In genomic region chr16:15807603-15808009, GRCh38 we compare ENCODE assay signal across 20 cellular contexts. TPM values are rescaled to one million over a fixed set of nuclear protein-coding genes. Genes with fewer than 3 reads are reported as not detected.
DNase-seq lines count a peak whose midpoint lies in the region; ATAC-seq, FAIRE-seq and TF ChIP-seq lines count a peak whose summit lies in the region.
"Had no signal": no experiment of that assay in that cellular context is flagged by ENCODE, and none has a peak within 500 bp of the region (broad histone marks: within the 10 kb centered on the region; RNA-seq: fewer than 3 reads in every experiment).

No MANE protein-coding gene starts in this region.

- TF ChIP-seq RAD21 in HepG2 (CRISPR knock-in tag; IDR thresholded peaks at IDR 0.05) = no peak

- H3K4me3 ChIP-seq in breast epithelium (no peak overlapping the region), cardiac fibroblast (replicated peaks in 1 of 2; ENCODE audit: low read depth in 2 of 2, low read length in 2 of 2) (no peak overlapping the region), HepG2 (replicated peaks in 1 of 3; ENCODE audit: insufficient read depth in 1 of 3, low read depth in 2 of 3, low read length in 3 of 3) (no peak overlapping the region), transverse colon (no peak overlapping the region)
- H3K4me3 ChIP-seq: right lobe of liver had no signal

- H3K27me3 ChIP-seq in breast epithelium (no peaks in the 10 kb centered on the region), HepG2 (ENCODE audit: control insufficient read depth in 1 of 2, insufficient read depth in 2 of 2, low read length in 2 of 2) (peaks cover 5 to 73% of the 10 kb centered on the region in 2 experiments; a peak in 4 of 5 replicates), transverse colon (no peaks in the 10 kb centered on the region)
- H3K27me3 ChIP-seq: right lobe of liver had no signal

- BruUV-seq in MCF 10A (replicated peaks; lab: Mats Ljungman, UMichigan) = no TSS peak
- no TSS peak for BruUV-seq in HepG2 (replicated peaks; lab: Mats Ljungman, UMichigan)

- TF ChIP-seq CTCF in breast epithelium (IDR thresholded peaks at IDR 0.05) (no peak), MCF 10A (IDR thresholded peaks at IDR 0.05; ENCODE audit: unreplicated experiment) (no peak), cardiac fibroblast (IDR thresholded peaks at IDR 0.05; ENCODE audit: low read depth, low read length) (no peak), HepG2 (CRISPR knock-in tag; IDR thresholded peaks at IDR 0.05) (no peak), transverse colon (IDR thresholded peaks at IDR 0.05) (no peak)

- no peaks in the 10 kb centered on the region for H3K4me1 Mint-ChIP-seq in MCF 10A (ENCODE audit: insufficient read depth, unreplicated experiment)
- H3K4me1 Mint-ChIP-seq: activated CD4-positive, alpha-beta T cell treated with anti-CD3 and anti-CD28 coated beads, Interleukin-2, amount 10 ng/mL, durations not matched to agents 7 days and 5 days; natural killer cell had no signal

- POLR2A ChIA-PET in MCF 10A (lab: Yijun Ruan, JAX) (interaction anchor here (1.1 kb wide), 1 partner anchor 16 kb away, joined by 3 read pairs; no protein-coding TSS in a partner anchor), HepG2 (lab: Yijun Ruan, JAX) (no interaction called here)

- H3K36me3 Mint-ChIP-seq in MCF 10A (ENCODE audit: insufficient read depth, unreplicated experiment) = no peaks in the 10 kb centered on the region
- H3K36me3 Mint-ChIP-seq: natural killer cell had no signal

- peak; percentile 15; the same call in 2 of the 3 replicates for ATAC-seq in HepG2
- no peak for ATAC-seq in HG03432 (IDR thresholded peaks at IDR 0.05; ENCODE audit: unreplicated experiment)
- no peak for ATAC-seq in HG03175 (IDR thresholded peaks at IDR 0.05; ENCODE audit: unreplicated experiment)
- ATAC-seq: natural killer cell had no signal

- DNase-seq in breast epithelium (ENCODE audit: low spot score in 2 of 2) = no peak
- no peak for DNase-seq in MCF 10A (ENCODE audit: unreplicated experiment)
- DNase-seq in cardiac fibroblast (ENCODE audit: low read depth in 2 of 2) = peak; percentile 20 to 82
- no peak for DNase-seq in HepG2 (ENCODE audit: low spot score)
- peak; percentile 17 for DNase-seq in transverse colon
- no peak for DNase-seq in stimulated activated CD4-positive, alpha-beta T cell treated with anti-CD3 and anti-CD28 coated beads, Interleukin-15, amount 100 ng/mL, for 24 hours
- DNase-seq: activated CD4-positive, alpha-beta T cell treated with anti-CD3 and anti-CD28 coated beads, Interleukin-2, amount 10 ng/mL, durations not matched to agents 7 days and 5 days; activated T-cell treated with anti-CD3 and anti-CD28 coated beads, Interleukin-2, amount 50 U/mL, for 48 hours; amygdala; effector memory CD4-positive, alpha-beta T cell; HCEC 1CT; natural killer cell; NCI-H2107; right lobe of liver; stimulated activated naive CD4-positive, alpha-beta T cell had no signal

- H3K27ac Mint-ChIP-seq in MCF 10A (ENCODE audit: low read depth, unreplicated experiment) = no peak overlapping the region
- H3K27ac Mint-ChIP-seq: activated CD4-positive, alpha-beta T cell treated with anti-CD3 and anti-CD28 coated beads, Interleukin-2, amount 10 ng/mL, durations not matched to agents 7 days and 5 days; natural killer cell had no signal

- H3K4me1 ChIP-seq in breast epithelium = peaks cover 0 to 4% of the 10 kb centered on the region in 2 donors
- H3K4me1 ChIP-seq in HepG2 (ENCODE audit: insufficient read depth, low read length) = peaks cover 4% of the 10 kb centered on the region; the same call in 1 of the 2 replicates
- peaks cover 11 to 40% (median 24%) of the 10 kb centered on the region in 4 donors for H3K4me1 ChIP-seq in transverse colon
- H3K4me1 ChIP-seq: right lobe of liver had no signal

- WGBS in HepG2 (ENCODE audit: low lambda C conversion rate) = 15% methylated on average over 11 of the region's 11 CpGs
- 49 to 60% methylated on average over 2 to 11 of the region's 11 CpGs for WGBS in transverse colon (ENCODE audit: low coverage in 1 of 2), 2 donors

- TF ChIP-seq EP300 in HepG2 (IDR thresholded peaks at IDR 0.05; ENCODE audit: low read depth in 2 of 2, low read length in 2 of 2) (no peak), HepG2 (CRISPR knock-in tag; IDR thresholded peaks at IDR 0.05; ENCODE audit: borderline replicate concordance) (no peak), transverse colon (IDR thresholded peaks at IDR 0.05; ENCODE audit: low read depth) (no peak)

- peaks cover 9% of the 10 kb centered on the region for H3K27me3 Mint-ChIP-seq in MCF 10A (ENCODE audit: insufficient read depth, unreplicated experiment)

- H3K27ac ChIP-seq in breast epithelium (peak overlapping the region; percentile 29 to 69), HepG2 (ENCODE audit: extremely low read length, insufficient read depth, low read length) (no peak overlapping the region), transverse colon (peak overlapping the region; percentile 61 to 84 (median 74))
- H3K27ac ChIP-seq: right lobe of liver had no signal

- H3K9ac ChIP-seq in HepG2 (ENCODE audit: insufficient read depth, low read depth, low read length) = no peak overlapping the region

- H2AFZ ChIP-seq in HepG2 (ENCODE audit: low read length) = no peak overlapping the region

- H4K20me1 ChIP-seq in HepG2 (ENCODE audit: insufficient read depth, low read length) = no peaks in the 10 kb centered on the region

- TF ChIP-seq POLR2A in breast epithelium (IDR thresholded peaks at IDR 0.05) (no peak), HepG2 (IDR thresholded peaks at IDR 0.05; ENCODE audit: insufficient read depth in 1 of 2, low read depth in 2 of 2, low read length in 2 of 2) (no peak), transverse colon (IDR thresholded peaks at IDR 0.05) (no peak)

- H3K9me3 ChIP-seq in breast epithelium (no peaks in the 10 kb centered on the region), HepG2 (ENCODE audit: low read length) (no peaks in the 10 kb centered on the region), transverse colon (no peaks in the 10 kb centered on the region)
- H3K9me3 ChIP-seq: right lobe of liver had no signal

- no peak overlapping the region for H3K4me3 Mint-ChIP-seq in MCF 10A (ENCODE audit: unreplicated experiment)
- H3K4me3 Mint-ChIP-seq: activated CD4-positive, alpha-beta T cell treated with anti-CD3 and anti-CD28 coated beads, Interleukin-2, amount 10 ng/mL, durations not matched to agents 7 days and 5 days; natural killer cell had no signal

- no peak overlapping the region for H3K4me2 ChIP-seq in HepG2 (ENCODE audit: low read depth, low read length)

- CTCF ChIA-PET in MCF 10A (lab: Yijun Ruan, JAX) = interaction anchor here (0.6 to 5.5 kb wide), 4 partner anchors 14 to 49 kb away, joined by 3 to 43 read pairs (median 4); no protein-coding TSS in a partner anchor
- CTCF ChIA-PET in HepG2 (lab: Yijun Ruan, JAX; ENCODE audit: low intra/inter-chr PET ratio, low total read pairs) = no interaction called here

- H3K9me3 Mint-ChIP-seq in MCF 10A (ENCODE audit: unreplicated experiment) = no peaks in the 10 kb centered on the region
- H3K9me3 Mint-ChIP-seq: activated CD4-positive, alpha-beta T cell treated with anti-CD3 and anti-CD28 coated beads, Interleukin-2, amount 10 ng/mL, durations not matched to agents 7 days and 5 days; natural killer cell had no signal

- no peaks in the 10 kb centered on the region for H3K36me3 ChIP-seq in breast epithelium
- no peaks in the 10 kb centered on the region for H3K36me3 ChIP-seq in HepG2 (replicated peaks in 1 of 2; ENCODE audit: control insufficient read depth in 1 of 2, insufficient read depth in 2 of 2, low read length in 2 of 2)
- no peaks in the 10 kb centered on the region for H3K36me3 ChIP-seq in transverse colon
- H3K36me3 ChIP-seq: right lobe of liver had no signal

- no peak for FAIRE-seq in HepG2 (lab: Jason Lieb, UNC)

- no peaks in the 10 kb centered on the region for H3K79me2 ChIP-seq in HepG2 (ENCODE audit: insufficient read depth, low read length)

- intact Hi-C loops in breast epithelium (cut with DNase I; ENCODE audit: low total_unique reads) (no loop called here), MCF 10A (cut with micrococcal nuclease) (no loop called here), HepG2 (cut with micrococcal nuclease; ENCODE audit: unreplicated experiment) (no loop called here), transverse colon (cut with DNase I; ENCODE audit: low total_unique reads) (no loop called here)

- in situ Hi-C loops in HepG2 (cut with HindIII; ENCODE audit: extremely low pct_ligation_motif_present, low pct_unique_long_range_greater_than_20kb) (no loop called here), transverse colon (cut with MboI; ENCODE audit: low pct_ligation_motif_present in 1 of 4, low pct_unique_long_range_greater_than_20kb in 1 of 4, low sequenced_read_pairs in 3 of 4) (no loop called here)

TF ChIP-seq in HepG2, 621 proteins besides CTCF, POLR2A, EP300 and RAD21 (continues in another document):
- TF ChIP-seq ZBTB7B (CRISPR knock-in tag; IDR thresholded peaks at IDR 0.05) = no peak

RNA-seq across cellular contexts. Expression of gene MYH11, which starts 49.2 kb away (rescaled TPM):
- total RNA-seq in breast epithelium (100 to 1,000 TPM in 1 of 3 donors, 10 to 100 TPM in 2; 11.7 to 144 (median 96.6) TPM), MCF 10A (2022) (not detected in 2 replicates), HepG2 (2016; rRNA removed; fragmentation: Illumina TruSeq; extraction: Trizol) (not detected in 2 replicates), transverse colon (1,000 to 10,000 TPM in 2 of 4 donors, 100 to 1,000 TPM in 2; 619 to 1,914 (median 1,058) TPM)
- not detected in 2 replicates for total RNA-seq in HepG2 (2016; cell fraction: cytosol; rRNA removed; fragmentation: Illumina TruSeq; extraction: Trizol; ENCODE audit: low read depth)
- total RNA-seq in HepG2 (2016; cell fraction: insoluble cytoplasmic fraction; rRNA removed; fragmentation: Illumina TruSeq; extraction: Trizol) = not detected in 2 replicates
- total RNA-seq in HepG2 (2016; cell fraction: membrane; rRNA removed; fragmentation: Illumina TruSeq; extraction: Trizol) = not detected in 2 replicates
- not detected in 2 replicates for total RNA-seq in HepG2 (2016; cell fraction: nucleus; rRNA removed; fragmentation: Illumina TruSeq; extraction: Trizol)
- polyA plus RNA-seq in HepG2 (2011; rRNA removed) = not detected in 2 replicates
- not detected in 2 replicates for polyA plus RNA-seq in HepG2 (2011; cell fraction: cytosol; rRNA removed)
- polyA plus RNA-seq in HepG2 (2011; cell fraction: nucleus; rRNA removed) = not detected in 2 replicates
- 0.25 and 0.60 TPM in 2 replicates for polyA plus RNA-seq in HepG2 (2012)
- polyA plus RNA-seq in HepG2 (2016; cell fraction: cytosol; fragmentation: Illumina TruSeq; extraction: Trizol; ENCODE audit: low read depth) = not detected in 2 replicates
- polyA plus RNA-seq in HepG2 (2016; cell fraction: insoluble cytoplasmic fraction; fragmentation: Illumina TruSeq; extraction: Trizol; ENCODE audit: low read depth) = not detected in 2 replicates
- not detected in 2 replicates for polyA plus RNA-seq in HepG2 (2016; cell fraction: membrane; fragmentation: Illumina TruSeq; extraction: Trizol; ENCODE audit: low read depth)
- polyA plus RNA-seq in HepG2 (2016; cell fraction: nucleus; fragmentation: Illumina TruSeq; extraction: Trizol; ENCODE audit: insufficient read depth, low read depth) = not detected in 2 replicates
- polyA minus RNA-seq in HepG2 (2011; rRNA and poly(A)+ RNA removed; ENCODE audit: low replicate concordance) = 0.14 TPM in 1 of 2 replicates, not detected in the other
- polyA minus RNA-seq in HepG2 (2011; cell fraction: cytosol; rRNA and poly(A)+ RNA removed) = not detected in 2 replicates
- not detected in 2 replicates for polyA minus RNA-seq in HepG2 (2011; cell fraction: nucleus; rRNA and poly(A)+ RNA removed)
- total RNA-seq: A172; M059J; T-helper 1 cell treated with Interleukin-12 subunit alpha and Interleukin-12 subunit beta and Interleukin-4 antibody, amounts not matched to agents 30 ng/mL and 1 ng/mL, for 36 hours had no signal

Comparison
In these comparisons a context has a peak if more than half of its experiments do, and no peak if none do; other contexts are left out.
1. RNA of gene MYH11, which starts 49.2 kb away (total RNA-seq): 619 to 1,914 TPM in transverse colon and 11.7 to 144 TPM in breast epithelium; not detected in MCF 10A and not detected in HepG2; every median in the first group is over 10 times any median in the second.
2. DNase-seq: peak in cardiac fibroblast (2 of 2) and transverse colon (single experiment); none in breast epithelium (0 of 2), MCF 10A (single experiment), HepG2 (single experiment) and stimulated activated CD4-positive, alpha-beta T cell treated with anti-CD3 and anti-CD28 coated beads, Interleukin-15, amount 100 ng/mL, for 24 hours (single experiment).